Comparison of ENCODE assay signal across 11 cellular contexts in genomic region chr5:56837956-56838355, GRCh38. TPM values are rescaled to one million over a fixed set of nuclear protein-coding genes. Genes with fewer than 3 reads are reported as not detected.
A peak's percentile ranks its signal among the peaks of the same experiment; 100 is the strongest.
DNase-seq lines count a peak whose midpoint lies in the region; ATAC-seq and TF ChIP-seq lines count a peak whose summit lies in the region.
"Had no signal": no experiment of that assay in that cellular context is flagged by ENCODE, and none has a peak within 500 bp of the region (broad histone marks: within the 10 kb centered on the region; RNA-seq: fewer than 3 reads in every experiment).

No MANE protein-coding gene starts in this region.

- H3K4me3 Mint-ChIP-seq in activated B cell treated with CpG ODN at 0.5 μM for 24 hours: peak overlapping the region; percentile 42
- H3K4me3 Mint-ChIP-seq in mesothelial cell of epicardium: no peak overlapping the region
- H3K4me3 Mint-ChIP-seq: H9 had no signal

- WGBS in heart right ventricle, 2 donors: 70 to 88% methylated on average over 1 of the region's 1 CpG

- H3K4me3 ChIP-seq in heart right ventricle: no peak overlapping the region
- no peak overlapping the region for H3K4me3 ChIP-seq in uterus
- no peak overlapping the region for H3K4me3 ChIP-seq in coronary artery

- POLR2A ChIA-PET in activated B cell treated with CpG ODN at 0.5 μM for 24 hours (lab: Charles Lee): interaction anchor here (0.6 to 2.8 kb wide), 14 partner anchors 9 to 566 kb away, joined by 3 to 19 read pairs (median 5); partner anchors contain the start of gene GPBP1

- peak overlapping the region; percentile 78 for H3K27ac Mint-ChIP-seq in activated B cell treated with CpG ODN at 0.5 μM for 24 hours
- H3K27ac Mint-ChIP-seq in mesothelial cell of epicardium: peak overlapping the region; percentile 64

- H3K36me3 Mint-ChIP-seq in activated B cell treated with CpG ODN at 0.5 μM for 24 hours (ENCODE audit: low read depth) (peaks cover 13% of the 10 kb centered on the region), mesothelial cell of epicardium (no peaks in the 10 kb centered on the region)

- intact Hi-C loops in heart right ventricle (cut with DNase I): loop anchor here (1.0 to 10.0 kb wide), 5 partner anchors 353 to 568 kb away; no protein-coding TSS in a partner anchor
- intact Hi-C loops in left ventricle myocardium superior (cut with micrococcal nuclease): loop anchor here (5.0 kb wide), 1 partner anchor 566 kb away; no protein-coding TSS in a partner anchor
- intact Hi-C loops in activated B cell treated with CpG ODN at 0.5 μM for 24 hours (cut with micrococcal nuclease): loop anchor here (1.0 to 5.0 kb wide), 10 partner anchors 21 to 902 kb away; no protein-coding TSS in a partner anchor
- intact Hi-C loops in uterus (cut with DNase I; ENCODE audit: low total_unique reads): loop anchor here (5.0 kb wide), 1 partner anchor 571 kb away; no protein-coding TSS in a partner anchor

- H3K36me3 ChIP-seq in heart right ventricle: no peaks in the 10 kb centered on the region
- H3K36me3 ChIP-seq in uterus: no peaks in the 10 kb centered on the region

- H3K4me1 Mint-ChIP-seq in activated B cell treated with CpG ODN at 0.5 μM for 24 hours (peaks cover 95% of the 10 kb centered on the region), mesothelial cell of epicardium (peaks cover 64% of the 10 kb centered on the region)

- TF ChIP-seq POLR2A in uterus (IDR thresholded peaks at IDR 0.05): no peak

- CTCF ChIA-PET in activated B cell treated with CpG ODN at 0.5 μM for 24 hours (lab: Charles Lee): interaction anchor here (0.5 to 11.8 kb wide), 29 partner anchors 10 to 902 kb away, joined by 3 to 240 read pairs (median 5); partner anchors contain the start of gene MAP3K1

- H3K9me3 ChIP-seq in heart right ventricle (no peaks in the 10 kb centered on the region), uterus (no peaks in the 10 kb centered on the region)

- H3K9me3 Mint-ChIP-seq in activated B cell treated with CpG ODN at 0.5 μM for 24 hours (no peaks in the 10 kb centered on the region), mesothelial cell of epicardium (no peaks in the 10 kb centered on the region)
- H3K9me3 Mint-ChIP-seq: H9 had no signal

- no peak for ATAC-seq in heart right ventricle
- no peak for ATAC-seq in left ventricle myocardium superior
- peak; percentile 23 for ATAC-seq in activated B cell treated with CpG ODN at 0.5 μM for 24 hours (ENCODE audit: low read depth)

- peaks cover 0 to 96% (median 61%) of the 10 kb centered on the region in 9 donors for H3K4me1 ChIP-seq in heart right ventricle
- H3K4me1 ChIP-seq in uterus: no peaks in the 10 kb centered on the region

- DNase-seq in heart right ventricle (no peak), left ventricle myocardium superior (no peak), activated B cell treated with CpG ODN at 0.5 μM for 24 hours (no peak), mesothelial cell of epicardium (ENCODE audit: low spot score in 2 of 2, unreplicated experiment in 2 of 2) (no peak), uterus (no peak), GDM1 (lab: John Stamatoyannopoulos, UW) (no peak), NCI-H146 (lab: John Stamatoyannopoulos, UW) (no peak), coronary artery (ENCODE audit: low spot score) (no peak)
- DNase-seq: activated CD8-positive, alpha-beta memory T cell treated with anti-CD3 and anti-CD28 coated beads for 24 hours; GF-D8; H9 had no signal

- peak overlapping the region in 8 of 10 donors; percentile 23 to 66 (median 50) for H3K27ac ChIP-seq in heart right ventricle
- peak overlapping the region; percentile 14 to 20 for H3K27ac ChIP-seq in uterus
- no peak overlapping the region for H3K27ac ChIP-seq in coronary artery

- no peaks in the 10 kb centered on the region for H3K27me3 Mint-ChIP-seq in activated B cell treated with CpG ODN at 0.5 μM for 24 hours
- H3K27me3 Mint-ChIP-seq in mesothelial cell of epicardium (ENCODE audit: low read depth): no peaks in the 10 kb centered on the region

- H3K27me3 ChIP-seq in heart right ventricle (no peaks in the 10 kb centered on the region), uterus (no peaks in the 10 kb centered on the region)

- no peak for TF ChIP-seq CTCF in heart right ventricle (IDR thresholded peaks at IDR 0.05)
- no peak for TF ChIP-seq CTCF in activated B cell treated with CpG ODN at 0.5 μM for 24 hours (IDR thresholded peaks at IDR 0.05)
- TF ChIP-seq CTCF in mesothelial cell of epicardium (IDR thresholded peaks at IDR 0.05; ENCODE audit: unreplicated experiment): no peak
- TF ChIP-seq CTCF in uterus (IDR thresholded peaks at IDR 0.05): no peak
- TF ChIP-seq CTCF in coronary artery (IDR thresholded peaks at IDR 0.05): no peak

RNA-seq across cellular contexts. Expression of gene MAP3K1, which starts 22.6 kb away (rescaled TPM):
- total RNA-seq in heart right ventricle (10 to 100 TPM in 1 of 10 donors, 1 to 10 TPM in 9; 4.6 to 13.3 (median 6.5) TPM), left ventricle myocardium superior (6.5 TPM), activated B cell treated with CpG ODN at 0.5 μM for 24 hours (92.8 and 102 TPM in 2 replicates), mesothelial cell of epicardium (52.2 to 55.7 TPM (median 54.8 TPM) in 3 replicates), uterus (10 to 100 TPM in 3 of 4 donors, 1 to 10 TPM in 1; 9.0 to 95.3 (median 20.0) TPM)
- 1 to 10 TPM; 1.7 to 5.6 TPM for polyA plus RNA-seq in heart right ventricle

Comparison
In these comparisons a context has a peak if more than half of its experiments do, and no peak if none do; other contexts are left out.
1. H3K27ac ChIP-seq: peak in heart right ventricle (8 of 10) and uterus (2 of 2); none in coronary artery (0 of 2).